In the genomic region with DNA sequence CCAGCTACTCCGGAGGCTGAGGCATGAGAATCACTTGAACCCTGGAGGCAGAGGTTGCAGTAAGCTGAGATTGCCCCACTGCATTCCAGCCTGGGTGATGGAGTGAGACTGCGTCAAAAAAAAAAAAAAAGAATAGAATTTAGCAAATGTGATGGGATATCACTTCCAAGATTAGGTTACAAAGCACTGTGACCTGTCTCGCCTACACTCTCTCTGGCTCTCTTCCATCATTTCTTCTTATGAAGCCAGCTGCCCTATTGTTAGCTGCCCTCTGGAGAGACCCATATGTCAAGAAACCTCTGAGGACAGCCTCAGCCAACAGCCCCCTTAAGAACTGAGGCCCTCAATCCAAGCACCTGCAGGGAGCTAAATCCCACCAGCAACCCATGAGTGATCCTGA, we compare ENCODE assay signal across 15 cellular contexts. TPM values are rescaled to one million over a fixed set of nuclear protein-coding genes. Genes with fewer than 3 reads are reported as not detected.
DNase-seq lines count a peak whose midpoint lies in the region; ATAC-seq and TF ChIP-seq lines count a peak whose summit lies in the region.
"Had no signal": no experiment of that assay in that cellular context is flagged by ENCODE, and none has a peak within 500 bp of the region (broad histone marks: within the 10 kb centered on the region; RNA-seq: fewer than 3 reads in every experiment).

No MANE protein-coding gene starts in this region.

- H2BK5ac ChIP-seq in trophoblast cell (ENCODE audit: low read depth, low read length, poor library complexity), result peak overlapping the region; percentile 3

- H3K79me1 ChIP-seq in trophoblast cell (ENCODE audit: low read length), result peaks cover 7% of the 10 kb centered on the region

- ATAC-seq in heart left ventricle, result peak in 3 of 4 donors; percentile 71 to 73 (median 73)
- ATAC-seq: CD8-positive, alpha-beta T cell had no signal

- TF ChIP-seq POLR2A in heart left ventricle (IDR thresholded peaks at IDR 0.05) (no peak), lower leg skin (IDR thresholded peaks at IDR 0.05) (no peak)

- H3K27me3 ChIP-seq in heart left ventricle (no peaks in the 10 kb centered on the region), trophoblast cell (ENCODE audit: insufficient read depth, low read length) (no peaks in the 10 kb centered on the region)

- peak overlapping the region; percentile 22 for H3K4me2 ChIP-seq in trophoblast cell (ENCODE audit: low read length)

- H4K8ac ChIP-seq in trophoblast cell (ENCODE audit: low read depth, low read length), result no peak overlapping the region

- 52 to 64% (median 58%) methylated on average over 3 of the region's 3 CpGs for WGBS in heart left ventricle, 4 donors
- WGBS in trophoblast cell (ENCODE audit: extremely low coverage, insufficient coverage, insufficient read length), result no CpG with 5 or more reads among the region's 3 CpGs
- WGBS in lower leg skin, 2 donors, result 88 to 95% methylated on average over 3 of the region's 3 CpGs

- H3K27ac ChIP-seq in heart left ventricle (no peak overlapping the region), trophoblast cell (ENCODE audit: low read depth, low read length) (no peak overlapping the region)
- H3K27ac ChIP-seq: 22Rv1 had no signal

- H2AFZ ChIP-seq in trophoblast cell (ENCODE audit: insufficient read depth, low read length, poor library complexity), result no peak overlapping the region

- H2BK120ac ChIP-seq in trophoblast cell (ENCODE audit: insufficient read depth, low read length, poor library complexity), result no peak overlapping the region

- no peak overlapping the region for H3K4me3 ChIP-seq in heart left ventricle
- no peak overlapping the region for H3K4me3 ChIP-seq in trophoblast cell (ENCODE audit: low read depth, low read length)
- H3K4me3 ChIP-seq in lower leg skin (ENCODE audit: low read depth, poor library complexity, severe bottlenecking), result no peak overlapping the region

- peak overlapping the region; percentile 4 for H4K91ac ChIP-seq in trophoblast cell (ENCODE audit: low read depth, low read length)

- no peaks in the 10 kb centered on the region for H3K9me3 ChIP-seq in heart left ventricle
- H3K9me3 ChIP-seq in trophoblast cell (ENCODE audit: insufficient read depth, low read depth, low read length), result peaks cover 2% of the 10 kb centered on the region

- peak overlapping the region; percentile 83 for H3K23ac ChIP-seq in trophoblast cell (ENCODE audit: low read length)

- H3K4ac ChIP-seq in trophoblast cell (ENCODE audit: low read depth, low read length), result peak overlapping the region; percentile 24

- H3K36me3 ChIP-seq in heart left ventricle, result no peaks in the 10 kb centered on the region
- peaks cover 0 to 5% of the 10 kb centered on the region in 2 experiments for H3K36me3 ChIP-seq in trophoblast cell (ENCODE audit: control insufficient read depth in 1 of 2, insufficient read depth in 2 of 2, low read length in 2 of 2)

- H3K9ac ChIP-seq in trophoblast cell (ENCODE audit: low read length), result no peak overlapping the region

- H4K12ac ChIP-seq in trophoblast cell (ENCODE audit: low read depth, low read length), result no peak overlapping the region

- no peak overlapping the region for H3K14ac ChIP-seq in trophoblast cell (ENCODE audit: low read length)

- DNase-seq in DMS 273 (lab: John Stamatoyannopoulos, UW; ENCODE audit: unreplicated experiment) (peak; percentile 66), DMS 273 treated with DMSO at 0.1 percent for 48 hours (lab: John Stamatoyannopoulos, UW) (no peak), NCI-H2171 treated with DMSO at 0.1 percent for 48 hours (lab: John Stamatoyannopoulos, UW) (peak; percentile 75), heart left ventricle (no peak), trophoblast cell (peak; percentile 66 to 84), lower leg skin (ENCODE audit: low spot score in 2 of 2) (no peak)
- DNase-seq in stimulated activated CD4-positive, alpha-beta T cell treated with anti-CD3 and anti-CD28 coated beads, Interleukin-2, amount 100 ng/mL, for 24 hours, result no peak
- DNase-seq in stimulated activated CD4-positive, alpha-beta T cell treated with anti-CD3 and anti-CD28 coated beads, Interleukin-4, amount 100 ng/mL, for 24 hours, result no peak
- DNase-seq: Kasumi-1, NCI-H1436, NCI-H2081, NCI-H748 treated with DMSO at 0.1 percent for 48 hours, SIG-M5 had no signal

- no peak overlapping the region for H2AK5ac ChIP-seq in trophoblast cell (ENCODE audit: low read length)

- peaks cover 11% of the 10 kb centered on the region for H3K79me2 ChIP-seq in trophoblast cell (ENCODE audit: control insufficient read depth, insufficient read depth, low read length, poor library complexity)

- no peak overlapping the region for H2BK12ac ChIP-seq in trophoblast cell (ENCODE audit: low read length)

- no peak overlapping the region for H3K18ac ChIP-seq in trophoblast cell (ENCODE audit: low read length)

- H3K4me1 ChIP-seq in heart left ventricle, result peaks cover 0 to 67% (median 31%) of the 10 kb centered on the region in 12 donors
- H3K4me1 ChIP-seq in trophoblast cell (ENCODE audit: control insufficient read depth in 1 of 2, insufficient read depth in 2 of 2, low read length in 2 of 2), result peaks cover 11 to 21% of the 10 kb centered on the region in 2 experiments

- intact Hi-C loops in heart left ventricle (cut with DNase I) (no loop called here), lower leg skin (cut with DNase I; ENCODE audit: low total_unique reads) (no loop called here)

- TF ChIP-seq CTCF in heart left ventricle (IDR thresholded peaks at IDR 0.05), result no peak
- TF ChIP-seq CTCF in lower leg skin (IDR thresholded peaks at IDR 0.05), result no peak

RNA-seq across cellular contexts. Expression of a gene that starts 28.2 kb away (rescaled TPM):
- 10 to 100 TPM; 29.1 to 71.9 (median 49.7) TPM for total RNA-seq in heart left ventricle
- 10 to 100 TPM; 20.8 to 40.6 TPM for polyA plus RNA-seq in heart left ventricle
- polyA plus RNA-seq in trophoblast cell (2013), result 65.0 and 66.8 TPM in 2 replicates
- 10 to 100 TPM; 26.5 to 43.6 (median 31.6) TPM for total RNA-seq in lower leg skin

Comparison
In these comparisons a context has a peak if more than half of its experiments do, and no peak if none do; other contexts are left out.
1. DNase-seq: peak in DMS 273 (single experiment), NCI-H2171 treated with DMSO at 0.1 percent for 48 hours (single experiment) and trophoblast cell (2 of 2); none in DMS 273 treated with DMSO at 0.1 percent for 48 hours (single experiment), heart left ventricle (0 of 5), stimulated activated CD4-positive, alpha-beta T cell treated with anti-CD3 and anti-CD28 coated beads, Interleukin-2, amount 100 ng/mL, for 24 hours (0 of 2), stimulated activated CD4-positive, alpha-beta T cell treated with anti-CD3 and anti-CD28 coated beads, Interleukin-4, amount 100 ng/mL, for 24 hours (single experiment) and lower leg skin (0 of 2).